Comparison of ENCODE assay signal across 22 cellular contexts in the genomic region with DNA sequence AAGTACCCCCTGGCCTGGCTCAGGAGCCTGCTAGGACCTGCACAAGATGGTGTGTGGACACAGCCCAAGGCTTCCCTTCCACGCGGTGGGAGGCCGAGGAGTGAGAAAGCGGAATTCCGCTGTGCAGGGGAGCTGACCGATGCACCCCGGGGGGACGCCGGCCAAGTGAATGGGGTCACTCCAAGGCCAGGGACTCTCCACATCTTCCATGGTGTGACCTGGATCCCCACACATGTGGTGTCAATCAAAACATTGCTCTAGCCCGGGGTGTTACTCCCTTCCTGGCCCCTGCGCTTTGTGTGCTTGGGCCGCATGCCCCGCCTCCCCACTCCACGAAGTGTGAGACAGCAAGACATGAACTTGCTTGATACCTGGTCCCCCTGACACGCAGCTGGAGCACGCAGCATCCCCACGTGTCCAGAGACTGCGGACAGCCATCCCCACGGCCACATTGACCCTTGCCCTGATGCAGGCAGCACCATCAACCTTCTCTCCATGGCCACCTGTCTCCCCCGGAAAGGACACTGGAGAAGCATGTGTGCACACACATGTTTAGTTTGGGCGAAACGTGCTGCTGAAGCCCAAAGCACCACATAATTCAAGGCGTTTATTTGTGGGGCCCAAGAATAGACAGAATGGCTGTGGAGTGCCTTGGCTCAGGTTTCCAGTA.
DNase-seq lines count a peak whose midpoint lies in the region; ATAC-seq and TF ChIP-seq lines count a peak whose summit lies in the region.
"Had no signal": no experiment of that assay in that cellular context is flagged by ENCODE, and none has a peak within 500 bp of the region (broad histone marks: within the 10 kb centered on the region; RNA-seq: fewer than 3 reads in every experiment).

No MANE protein-coding gene starts in this region.

- no peak overlapping the region for H3K4me3 Mint-ChIP-seq in endodermal cell
- H3K4me3 Mint-ChIP-seq: CD4-positive, alpha-beta memory T cell had no signal

- H3K9ac ChIP-seq in endodermal cell (ENCODE audit: extremely low read depth, low read length, poor library complexity, severe bottlenecking) (no peak overlapping the region), neuronal stem cell (ENCODE audit: low read depth, low read length, poor library complexity) (no peak overlapping the region)
- H3K9ac ChIP-seq: BLaER1 treated with 17β-estradiol and CSF1 and Interleukin-3, amounts not matched to agents 10 nM and 100 nM had no signal

- no peak for TF ChIP-seq CTCF in endodermal cell (conservative IDR thresholded peaks at IDR 0.05)

- H2AFZ ChIP-seq in neuronal stem cell (ENCODE audit: low read length) = no peak overlapping the region

- H3K27ac ChIP-seq in endodermal cell (ENCODE audit: low read depth, low read length) = no peak overlapping the region
- H3K27ac ChIP-seq in neuronal stem cell (replicated peaks; ENCODE audit: low read length) = no peak overlapping the region
- H3K27ac ChIP-seq: BLaER1 treated with 17β-estradiol and CSF1 and Interleukin-3, amounts not matched to agents 10 nM and 100 nM; SK-N-MC had no signal

- no peaks in the 10 kb centered on the region for H3K36me3 ChIP-seq in endodermal cell (ENCODE audit: control insufficient read depth, insufficient read depth, low read length)
- no peaks in the 10 kb centered on the region for H3K36me3 ChIP-seq in neuronal stem cell (replicated peaks in 1 of 2; ENCODE audit: control insufficient read depth in 2 of 2, insufficient read depth in 2 of 2, low read length in 2 of 2)
- H3K36me3 ChIP-seq: BLaER1 treated with 17β-estradiol and CSF1 and Interleukin-3, amounts not matched to agents 10 nM and 100 nM; HAP-1 had no signal

- H2BK15ac ChIP-seq in neuronal stem cell (ENCODE audit: low read length) = no peak overlapping the region

- no peaks in the 10 kb centered on the region for H3K79me1 ChIP-seq in neuronal stem cell (ENCODE audit: low read depth, low read length)

- no peak overlapping the region for H3K4me2 ChIP-seq in neuronal stem cell (ENCODE audit: insufficient read depth, low read length, poor library complexity, severe bottlenecking)
- H3K4me2 ChIP-seq: BLaER1 treated with 17β-estradiol and CSF1 and Interleukin-3, amounts not matched to agents 10 nM and 100 nM had no signal

- peak overlapping the region; percentile 12 for H2BK12ac ChIP-seq in neuronal stem cell (ENCODE audit: low read length)

- peak overlapping the region; percentile 15 for H3K23ac ChIP-seq in neuronal stem cell (ENCODE audit: low read depth, low read length, poor library complexity)

- H2AK5ac ChIP-seq in neuronal stem cell (ENCODE audit: low read depth, low read length) = no peak overlapping the region

- no peaks in the 10 kb centered on the region for H3K4me1 Mint-ChIP-seq in endodermal cell

- no peak for ATAC-seq in GM21367 (IDR thresholded peaks at IDR 0.05; ENCODE audit: unreplicated experiment)

- H3K9me3 ChIP-seq in endodermal cell (ENCODE audit: control insufficient read depth, low read length) = no peaks in the 10 kb centered on the region
- peaks cover 0 to 7% of the 10 kb centered on the region in 2 donors for H3K9me3 ChIP-seq in neuronal stem cell (replicated peaks in 1 of 2; ENCODE audit: control insufficient read depth in 2 of 2, insufficient read depth in 1 of 2, low read depth in 1 of 2, low read length in 2 of 2)
- H3K9me3 ChIP-seq: BLaER1 treated with 17β-estradiol and CSF1 and Interleukin-3, amounts not matched to agents 10 nM and 100 nM; Caco-2; HAP-1 had no signal

- H3K27me3 Mint-ChIP-seq in endodermal cell (ENCODE audit: insufficient read depth) = peaks cover 12% of the 10 kb centered on the region

- H3K9me3 Mint-ChIP-seq in endodermal cell = no peaks in the 10 kb centered on the region

- DNase-seq in activated CD8-positive, alpha-beta memory T cell treated with anti-CD3 and anti-CD28 coated beads, Interleukin-2, amount 50 U/mL, for 48 hours = peak; percentile 26
- DNase-seq in activated CD8-positive, alpha-beta memory T cell treated with anti-CD3 and anti-CD28 coated beads, Interleukin-2, amount 50 U/mL, for 4 hours = no peak
- DNase-seq in endodermal cell = peak; percentile 34
- DNase-seq in neuronal stem cell (ENCODE audit: low spot score) = no peak
- no peak for DNase-seq in NCI-H2081 treated with DMSO at 0.1 percent for 48 hours (lab: John Stamatoyannopoulos, UW)
- DNase-seq in stimulated activated CD4-positive, alpha-beta T cell treated with anti-CD3 and anti-CD28 coated beads, Interleukin-2, amount 100 ng/mL, for 24 hours = no peak
- DNase-seq: 8988T; Caco-2; CD4-positive, alpha-beta memory T cell; DMS 273 treated with DMSO at 0.1 percent for 48 hours; DMS79 treated with DMSO at 0.1 percent for 48 hours; KG1; NCI-H1092 treated with DMSO at 0.1 percent for 48 hours; NCI-H146; NCI-H2029; NCI-H446 treated with DMSO at 0.1 percent for 48 hours; NCI-H526 treated with DMSO at 0.1 percent for 48 hours; SHP77 had no signal

- H4K8ac ChIP-seq in neuronal stem cell (ENCODE audit: low read depth, low read length) = no peak overlapping the region

- 93 to 94% methylated on average over 14 to 23 of the region's 23 CpGs for WGBS in endodermal cell (ENCODE audit: insufficient coverage in 1 of 2, insufficient read length in 1 of 2), 2 experiments
- no CpG with 5 or more reads among the region's 23 CpGs for WGBS in neuronal stem cell (ENCODE audit: extremely low coverage in 2 of 2, insufficient read length in 2 of 2, insufficient replicate concordance in 1 of 2), 2 donors

- no peak overlapping the region for H4K91ac ChIP-seq in neuronal stem cell (ENCODE audit: low read depth, low read length, poor library complexity)

- H3K36me3 Mint-ChIP-seq in endodermal cell (ENCODE audit: low read depth) = no peaks in the 10 kb centered on the region
- H3K36me3 Mint-ChIP-seq: CD4-positive, alpha-beta memory T cell had no signal

- no peaks in the 10 kb centered on the region for H3K4me1 ChIP-seq in endodermal cell (ENCODE audit: control insufficient read depth, insufficient read depth, low read length)
- peaks cover 3 to 7% of the 10 kb centered on the region in 2 donors for H3K4me1 ChIP-seq in neuronal stem cell (ENCODE audit: control insufficient read depth in 2 of 2, insufficient read depth in 1 of 2, low read depth in 1 of 2, low read length in 2 of 2)
- H3K4me1 ChIP-seq: BLaER1 treated with 17β-estradiol and CSF1 and Interleukin-3, amounts not matched to agents 10 nM and 100 nM; Caco-2; HAP-1 had no signal

- peak overlapping the region; percentile 11 for H3K18ac ChIP-seq in neuronal stem cell (ENCODE audit: low read length)

- H2BK120ac ChIP-seq in neuronal stem cell (ENCODE audit: low read depth, low read length) = no peak overlapping the region

- no peak overlapping the region for H2BK5ac ChIP-seq in neuronal stem cell (ENCODE audit: low read length)

- H3K4ac ChIP-seq in neuronal stem cell (ENCODE audit: low read length) = no peak overlapping the region

- H3K27ac Mint-ChIP-seq in endodermal cell = no peak overlapping the region
- H3K27ac Mint-ChIP-seq: CD4-positive, alpha-beta memory T cell had no signal

- H3K27me3 ChIP-seq in endodermal cell (ENCODE audit: control insufficient read depth, insufficient read depth, low read length, poor library complexity, severe bottlenecking) (no peaks in the 10 kb centered on the region), neuronal stem cell (ENCODE audit: control insufficient read depth in 3 of 3, insufficient read depth in 3 of 3, low read depth in 1 of 3, low read length in 3 of 3) (no peaks in the 10 kb centered on the region)
- H3K27me3 ChIP-seq: BLaER1 treated with 17β-estradiol and CSF1 and Interleukin-3, amounts not matched to agents 10 nM and 100 nM had no signal

- no peak overlapping the region for H3K14ac ChIP-seq in neuronal stem cell (ENCODE audit: low read length)

- H3K4me3 ChIP-seq in endodermal cell (ENCODE audit: low read length) = no peak overlapping the region
- no peak overlapping the region for H3K4me3 ChIP-seq in neuronal stem cell (ENCODE audit: low read length in 2 of 2)
- H3K4me3 ChIP-seq: BLaER1 treated with 17β-estradiol and CSF1 and Interleukin-3, amounts not matched to agents 10 nM and 100 nM; HAP-1; SK-N-MC had no signal

Comparison
In these comparisons a context has a peak if more than half of its experiments do, and no peak if none do; other contexts are left out.
1. DNase-seq: peak in activated CD8-positive, alpha-beta memory T cell treated with anti-CD3 and anti-CD28 coated beads, Interleukin-2, amount 50 U/mL, for 48 hours (single experiment) and endodermal cell (single experiment); none in activated CD8-positive, alpha-beta memory T cell treated with anti-CD3 and anti-CD28 coated beads, Interleukin-2, amount 50 U/mL, for 4 hours (single experiment), neuronal stem cell (single experiment), NCI-H2081 treated with DMSO at 0.1 percent for 48 hours (single experiment) and stimulated activated CD4-positive, alpha-beta T cell treated with anti-CD3 and anti-CD28 coated beads, Interleukin-2, amount 100 ng/mL, for 24 hours (0 of 2).